Comparison of ENCODE assay signal across 14 cellular contexts in genomic region chr14:89469210-89470198, GRCh38. TPM values are rescaled to one million over a fixed set of nuclear protein-coding genes. Genes with fewer than 3 reads are reported as not detected.
A peak's percentile ranks its signal among the peaks of the same experiment; 100 is the strongest.
DNase-seq lines count a peak whose midpoint lies in the region; ATAC-seq and TF ChIP-seq lines count a peak whose summit lies in the region.
"Had no signal": no experiment of that assay in that cellular context is flagged by ENCODE, and none has a peak within 500 bp of the region (broad histone marks: within the 10 kb centered on the region; RNA-seq: fewer than 3 reads in every experiment).

No MANE protein-coding gene starts in this region.

- H3K4me3 Mint-ChIP-seq in activated CD4-positive, alpha-beta T cell treated with anti-CD3 and anti-CD28 coated beads for 36 hours = no peak overlapping the region
- no peak overlapping the region for H3K4me3 Mint-ChIP-seq in stimulated activated naive B cell treated with anti-CD40 and anti-IgM and Interleukin-4, amounts not matched to agents 10 μg/mL and 1 μg/mL and 100 μg/mL, for 72 hours
- H3K4me3 Mint-ChIP-seq in HFFc6 = no peak overlapping the region

- intact Hi-C loops in activated CD4-positive, alpha-beta T cell treated with anti-CD3 and anti-CD28 coated beads for 36 hours (cut with DNase I, micrococcal nuclease) = no loop called here
- intact Hi-C loops in left ventricle myocardium inferior (cut with micrococcal nuclease) = no loop called here

- H3K27ac ChIP-seq in left ventricle myocardium inferior (replicated peaks) = peak overlapping the region; percentile 20
- H3K27ac ChIP-seq: sigmoid colon had no signal

- H3K36me3 ChIP-seq in left ventricle myocardium inferior = no peaks in the 10 kb centered on the region
- H3K36me3 ChIP-seq: sigmoid colon had no signal

- TF ChIP-seq CTCF in left ventricle myocardium inferior (IDR thresholded peaks at IDR 0.05; ENCODE audit: borderline replicate concordance) = no peak
- no peak for TF ChIP-seq CTCF in HFFc6 (IDR thresholded peaks at IDR 0.05)

- no peaks in the 10 kb centered on the region for H3K27me3 Mint-ChIP-seq in activated CD4-positive, alpha-beta T cell treated with anti-CD3 and anti-CD28 coated beads for 36 hours
- no peaks in the 10 kb centered on the region for H3K27me3 Mint-ChIP-seq in stimulated activated naive B cell treated with anti-CD40 and anti-IgM and Interleukin-4, amounts not matched to agents 10 μg/mL and 1 μg/mL and 100 μg/mL, for 72 hours
- H3K27me3 Mint-ChIP-seq in HFFc6 (ENCODE audit: insufficient read depth) = no peaks in the 10 kb centered on the region

- peak; percentile 55 for ATAC-seq in activated CD4-positive, alpha-beta T cell treated with anti-CD3 and anti-CD28 coated beads for 36 hours
- ATAC-seq in stimulated activated naive B cell treated with anti-CD40 and anti-IgM and Interleukin-4, amounts not matched to agents 10 μg/mL and 1 μg/mL and 100 μg/mL, for 72 hours (replicated peaks) = peak; percentile 64 to 78
- ATAC-seq in GM21515 (IDR thresholded peaks at IDR 0.05; ENCODE audit: unreplicated experiment) = no peak
- no peak for ATAC-seq in HG03442 (IDR thresholded peaks at IDR 0.05; ENCODE audit: unreplicated experiment)
- ATAC-seq: HCT116 had no signal

- H3K4me1 ChIP-seq in left ventricle myocardium inferior = peaks cover 10% of the 10 kb centered on the region

- H3K9me3 Mint-ChIP-seq in activated CD4-positive, alpha-beta T cell treated with anti-CD3 and anti-CD28 coated beads for 36 hours (ENCODE audit: low read depth) = no peaks in the 10 kb centered on the region
- H3K9me3 Mint-ChIP-seq in stimulated activated naive B cell treated with anti-CD40 and anti-IgM and Interleukin-4, amounts not matched to agents 10 μg/mL and 1 μg/mL and 100 μg/mL, for 72 hours = peaks cover 6% of the 10 kb centered on the region in 2 donors
- H3K9me3 Mint-ChIP-seq in HFFc6 = no peaks in the 10 kb centered on the region

- no peak overlapping the region for H3K4me3 ChIP-seq in left ventricle myocardium inferior
- H3K4me3 ChIP-seq: lung, sigmoid colon had no signal

- CTCF ChIA-PET in activated CD4-positive, alpha-beta T cell treated with anti-CD3 and anti-CD28 coated beads for 36 hours (lab: Charles Lee) = interaction anchor here (0.7 to 0.8 kb wide), 3 partner anchors 150 to 443 kb away, joined by 3 read pairs; no protein-coding TSS in a partner anchor

- H3K27me3 ChIP-seq in left ventricle myocardium inferior (ENCODE audit: low read depth) = no peaks in the 10 kb centered on the region
- H3K27me3 ChIP-seq: dorsolateral prefrontal cortex, sigmoid colon had no signal

- peaks cover 22% of the 10 kb centered on the region for H3K36me3 Mint-ChIP-seq in activated CD4-positive, alpha-beta T cell treated with anti-CD3 and anti-CD28 coated beads for 36 hours (ENCODE audit: low read depth)
- H3K36me3 Mint-ChIP-seq in stimulated activated naive B cell treated with anti-CD40 and anti-IgM and Interleukin-4, amounts not matched to agents 10 μg/mL and 1 μg/mL and 100 μg/mL, for 72 hours = peaks cover 28 to 46% of the 10 kb centered on the region in 2 donors
- no peaks in the 10 kb centered on the region; the same call in 1 of the 2 replicates for H3K36me3 Mint-ChIP-seq in HFFc6 (ENCODE audit: low read depth)

- H3K4me1 Mint-ChIP-seq in activated CD4-positive, alpha-beta T cell treated with anti-CD3 and anti-CD28 coated beads for 36 hours = peaks cover 37% of the 10 kb centered on the region
- peaks cover 32 to 36% of the 10 kb centered on the region in 2 donors for H3K4me1 Mint-ChIP-seq in stimulated activated naive B cell treated with anti-CD40 and anti-IgM and Interleukin-4, amounts not matched to agents 10 μg/mL and 1 μg/mL and 100 μg/mL, for 72 hours
- H3K4me1 Mint-ChIP-seq in HFFc6 (ENCODE audit: low read depth) = peaks cover 12% of the 10 kb centered on the region

- H3K9me3 ChIP-seq in left ventricle myocardium inferior (replicated peaks) = no peaks in the 10 kb centered on the region
- H3K9me3 ChIP-seq: sigmoid colon had no signal

- no peak overlapping the region for H3K27ac Mint-ChIP-seq in activated CD4-positive, alpha-beta T cell treated with anti-CD3 and anti-CD28 coated beads for 36 hours
- peak overlapping the region; percentile 51 for H3K27ac Mint-ChIP-seq in stimulated activated naive B cell treated with anti-CD40 and anti-IgM and Interleukin-4, amounts not matched to agents 10 μg/mL and 1 μg/mL and 100 μg/mL, for 72 hours
- no peak overlapping the region for H3K27ac Mint-ChIP-seq in HFFc6

- POLR2A ChIA-PET in activated CD4-positive, alpha-beta T cell treated with anti-CD3 and anti-CD28 coated beads for 36 hours (lab: Charles Lee) = no interaction called here

- DNase-seq in activated CD4-positive, alpha-beta T cell treated with anti-CD3 and anti-CD28 coated beads for 36 hours = peak; percentile 15
- DNase-seq in activated CD4-positive, alpha-beta T cell treated with anti-CD3 and anti-CD28 coated beads, Interleukin-2, amount 50 U/mL, for 4 hours = no peak
- DNase-seq in OCI-M1 (lab: John Stamatoyannopoulos, UW) = peak; percentile 88
- no peak for DNase-seq in left ventricle myocardium inferior
- no peak for DNase-seq in stimulated activated naive B cell treated with anti-CD40 and anti-IgM and Interleukin-4, amounts not matched to agents 10 μg/mL and 1 μg/mL and 100 μg/mL, for 72 hours
- DNase-seq in HFFc6 = no peak
- DNase-seq: activated CD4-positive, alpha-beta T cell treated with anti-CD3 and anti-CD28 coated beads for 4 hours; NCI-H2171 treated with DMSO at 0.1 percent for 48 hours; sigmoid colon had no signal

RNA-seq across cellular contexts. Expression of gene FOXN3, which starts 52.5 kb away (rescaled TPM):
- total RNA-seq in activated CD4-positive, alpha-beta T cell treated with anti-CD3 and anti-CD28 coated beads for 36 hours = 10 to 100 TPM; 69.1 to 76.3 TPM
- total RNA-seq in left ventricle myocardium inferior = 120 TPM
- total RNA-seq in HFFc6 (2021; fragmentation: NEBNext Ultra II Directional; extraction: Animal tissue kit (Norgen Biotek cat#: 25700)) = 10 to 100 TPM; 31.9 to 43.4 (median 37.9) TPM

Comparison
In these comparisons a context has a peak if more than half of its experiments do, and no peak if none do; other contexts are left out.
1. DNase-seq: peak in activated CD4-positive, alpha-beta T cell treated with anti-CD3 and anti-CD28 coated beads for 36 hours (single experiment) and OCI-M1 (single experiment); none in activated CD4-positive, alpha-beta T cell treated with anti-CD3 and anti-CD28 coated beads, Interleukin-2, amount 50 U/mL, for 4 hours (0 of 2), left ventricle myocardium inferior (single experiment), stimulated activated naive B cell treated with anti-CD40 and anti-IgM and Interleukin-4, amounts not matched to agents 10 μg/mL and 1 μg/mL and 100 μg/mL, for 72 hours (single experiment) and HFFc6 (single experiment).
2. ATAC-seq: peak in activated CD4-positive, alpha-beta T cell treated with anti-CD3 and anti-CD28 coated beads for 36 hours (single experiment) and stimulated activated naive B cell treated with anti-CD40 and anti-IgM and Interleukin-4, amounts not matched to agents 10 μg/mL and 1 μg/mL and 100 μg/mL, for 72 hours (2 of 2); none in GM21515 (single experiment) and HG03442 (single experiment).